Comparison of ENCODE assay signal across 23 cellular contexts in the genomic region with DNA sequence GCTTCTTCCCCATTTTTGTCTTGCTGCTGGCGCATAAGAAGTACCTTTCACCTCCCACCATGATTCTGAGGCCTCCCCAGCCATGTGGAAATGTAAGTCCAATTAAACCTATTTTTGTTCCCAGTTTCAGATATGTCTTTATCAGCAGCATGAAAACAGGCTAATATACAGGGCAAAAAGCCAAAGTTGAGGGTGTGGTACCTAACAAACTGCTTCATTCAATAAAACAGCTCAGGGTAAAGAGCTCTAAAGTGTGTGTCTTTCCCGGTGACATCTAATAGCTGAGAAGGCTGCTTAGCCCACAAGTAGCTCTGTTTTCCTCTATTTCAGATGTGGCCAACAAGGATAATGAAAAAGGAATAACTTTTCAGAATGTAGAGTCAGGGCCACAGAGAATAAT.
"Had no signal": no experiment of that assay in that cellular context is flagged by ENCODE, and none has a peak within 500 bp of the region (broad histone marks: within the 10 kb centered on the region; RNA-seq: fewer than 3 reads in every experiment).

No MANE protein-coding gene starts in this region.

- H3K4me3 ChIP-seq: K562, SJSA1, SK-N-MC had no signal

- H3K9me3 ChIP-seq: SJSA1 had no signal

- DNase-seq: Kasumi-1, MV-4-11, NCI-H1048, NCI-H1105, NCI-H1417, NCI-H1436 treated with DMSO at 0.1 percent for 48 hours, NCI-H1694, NCI-H187 treated with DMSO at 0.1 percent for 48 hours, NCI-H2029 treated with DMSO at 0.1 percent for 48 hours, NCI-H2171 treated with DMSO at 0.1 percent for 48 hours, NCI-H345, NCI-H446 treated with DMSO at 0.1 percent for 48 hours, NCI-H510A treated with DMSO at 0.1 percent for 48 hours, NCI-H526, NCI-H774, Right ventricle myocardium superior, RPMI8226, SIG-M5 had no signal

- H3K9me3 Mint-ChIP-seq: IgD-negative memory B cell had no signal

- H3K27ac ChIP-seq: KMS-11, SJSA1, SK-N-MC had no signal

- H3K4me2 ChIP-seq: KMS-11 had no signal

- H3K4me3 Mint-ChIP-seq: IgD-negative memory B cell had no signal

- H3K36me3 ChIP-seq: SJSA1 had no signal

- H3K9ac ChIP-seq: KMS-11 had no signal

- ATAC-seq: K562 had no signal

- H3K27me3 ChIP-seq: SJSA1 had no signal

- H3K4me1 ChIP-seq: SJSA1 had no signal
